Comparison of ENCODE assay signal across 11 cellular contexts in genomic region chr2:53751728-53752127, GRCh38. TPM values are rescaled to one million over a fixed set of nuclear protein-coding genes. Genes with fewer than 3 reads are reported as not detected.
A peak's percentile ranks its signal among the peaks of the same experiment; 100 is the strongest.
DNase-seq lines count a peak whose midpoint lies in the region; ATAC-seq and TF ChIP-seq lines count a peak whose summit lies in the region.
"Had no signal": no experiment of that assay in that cellular context is flagged by ENCODE, and none has a peak within 500 bp of the region (broad histone marks: within the 10 kb centered on the region; RNA-seq: fewer than 3 reads in every experiment).

No MANE protein-coding gene starts in this region.

- H4K20me1 ChIP-seq in fibroblast of lung (ENCODE audit: control insufficient read depth, extremely low read depth, insufficient read depth, low read length): no peaks in the 10 kb centered on the region

- no peaks in the 10 kb centered on the region for H3K9me3 ChIP-seq in fibroblast of lung (ENCODE audit: control insufficient read depth, insufficient read depth, low read depth, low read length)
- peaks cover 0 to 4% of the 10 kb centered on the region in 2 donors for H3K9me3 ChIP-seq in right atrium auricular region
- no peaks in the 10 kb centered on the region for H3K9me3 ChIP-seq in lower lobe of right lung

- no peak for TF ChIP-seq CTCF in fibroblast of lung (conservative IDR thresholded peaks at IDR 0.05 in 1 of 2, IDR thresholded peaks at IDR 0.05 in 1 of 2; ENCODE audit: low read depth in 1 of 2, low read length in 2 of 2)
- TF ChIP-seq CTCF in right atrium auricular region (IDR thresholded peaks at IDR 0.05): no peak
- TF ChIP-seq CTCF in lower lobe of right lung (IDR thresholded peaks at IDR 0.05): no peak

- H2AFZ ChIP-seq in fibroblast of lung (ENCODE audit: low read length): no peak overlapping the region

- intact Hi-C loops in lower lobe of right lung (cut with DNase I): no loop called here

- H3K27ac ChIP-seq in fibroblast of lung (ENCODE audit: insufficient read depth, low read length): no peak overlapping the region
- H3K27ac ChIP-seq in right atrium auricular region: no peak overlapping the region
- no peak overlapping the region for H3K27ac ChIP-seq in lower lobe of right lung
- H3K27ac ChIP-seq: heart right ventricle had no signal

- H3K79me2 ChIP-seq in fibroblast of lung (ENCODE audit: control insufficient read depth, insufficient read depth, low read length): no peaks in the 10 kb centered on the region

- no peak overlapping the region for H3K9ac ChIP-seq in fibroblast of lung (ENCODE audit: insufficient read depth, low read length)

- H3K36me3 ChIP-seq in fibroblast of lung (ENCODE audit: control insufficient read depth, insufficient read depth, low read length) (no peaks in the 10 kb centered on the region), right atrium auricular region (peaks cover 7% of the 10 kb centered on the region), lower lobe of right lung (peaks cover 36% of the 10 kb centered on the region)

- H3K27me3 ChIP-seq in fibroblast of lung (ENCODE audit: control insufficient read depth, insufficient read depth, low read length) (no peaks in the 10 kb centered on the region), right atrium auricular region (no peaks in the 10 kb centered on the region), lower lobe of right lung (ENCODE audit: low read depth) (no peaks in the 10 kb centered on the region)
- H3K27me3 ChIP-seq: heart right ventricle had no signal

- H3K4me3 ChIP-seq in fibroblast of lung (replicated peaks in 1 of 4; ENCODE audit: control extremely low read depth in 1 of 4, insufficient read depth in 1 of 4, low read depth in 3 of 4, low read length in 4 of 4) (no peak overlapping the region), right atrium auricular region (no peak overlapping the region), lower lobe of right lung (no peak overlapping the region)
- H3K4me3 ChIP-seq: heart right ventricle had no signal

- H3K4me2 ChIP-seq in fibroblast of lung (ENCODE audit: extremely low read depth, insufficient read depth, low read length): no peak overlapping the region

- ATAC-seq in GM18511 (IDR thresholded peaks at IDR 0.05; ENCODE audit: unreplicated experiment) (peak; percentile 88), GM21619 (IDR thresholded peaks at IDR 0.05; ENCODE audit: unreplicated experiment) (peak; percentile 92), HG03457 (IDR thresholded peaks at IDR 0.05; ENCODE audit: unreplicated experiment) (peak; percentile 82), lower lobe of right lung (no peak)
- ATAC-seq: heart right ventricle, right cardiac atrium had no signal

- DNase-seq in fibroblast of lung (ENCODE audit: low read depth in 2 of 2) (peak; percentile 26 to 63), right atrium auricular region (ENCODE audit: low spot score) (no peak), ACHN (no peak), lower lobe of right lung (no peak)
- no peak for DNase-seq in stimulated activated CD4-positive, alpha-beta T cell treated with anti-CD3 and anti-CD28 coated beads, Interleukin-15, amount 100 ng/mL, for 24 hours
- DNase-seq: heart right ventricle, NCI-H510A, right cardiac atrium had no signal

- H3K4me1 ChIP-seq in fibroblast of lung (ENCODE audit: control insufficient read depth, extremely low read depth, insufficient read depth, low read length) (peaks cover 3% of the 10 kb centered on the region), right atrium auricular region (no peaks in the 10 kb centered on the region), lower lobe of right lung (peaks cover 10% of the 10 kb centered on the region)

- in situ Hi-C loops in ACHN (cut with HindIII; ENCODE audit: low pct_ligation_motif_present, low pct_unique_long_range_greater_than_20kb, low sequenced_read_pairs): no loop called here

RNA-seq across cellular contexts. Expression of gene CHAC2, which starts 15.9 kb away (rescaled TPM):
- total RNA-seq in fibroblast of lung (1.3 and 1.7 TPM in 2 replicates), right atrium auricular region (1 to 10 TPM; 3.3 to 4.3 TPM), lower lobe of right lung (1.6 TPM)
- 3.3 and 6.8 TPM in 2 replicates for polyA plus RNA-seq in fibroblast of lung
- polyA plus RNA-seq in fibroblast of lung (2012): 2.7 and 6.2 TPM in 2 replicates
- 1.4 TPM in 1 of 2 replicates, not detected in the other for polyA minus RNA-seq in fibroblast of lung (ENCODE audit: low replicate concordance)

RNA-seq across cellular contexts. Expression of gene ASB3, which starts 35.0 kb away (rescaled TPM):
- total RNA-seq in fibroblast of lung (31.9 and 32.6 TPM in 2 replicates), right atrium auricular region (10 to 100 TPM in 1 of 2 donors, 1 to 10 TPM in 1; 9.2 to 11.4 TPM), lower lobe of right lung (35.0 TPM)
- polyA plus RNA-seq in fibroblast of lung: 19.0 and 21.1 TPM in 2 replicates
- polyA plus RNA-seq in fibroblast of lung (2012): 10.5 and 11.4 TPM in 2 replicates
- polyA minus RNA-seq in fibroblast of lung (ENCODE audit: low replicate concordance): 4.6 and 5.9 TPM in 2 replicates

RNA-seq across cellular contexts. Expression of gene ERLEC1, which starts 35.1 kb away (rescaled TPM):
- total RNA-seq in fibroblast of lung (87.7 and 89.4 TPM in 2 replicates), right atrium auricular region (10 to 100 TPM; 41.2 to 55.7 TPM), lower lobe of right lung (59.7 TPM)
- polyA plus RNA-seq in fibroblast of lung: 67.7 and 103 TPM in 2 replicates
- 50.2 and 65.8 TPM in 2 replicates for polyA plus RNA-seq in fibroblast of lung (2012)
- 1.1 and 4.2 TPM in 2 replicates for polyA minus RNA-seq in fibroblast of lung (ENCODE audit: low replicate concordance)

Comparison
In these comparisons a context has a peak if more than half of its experiments do, and no peak if none do; other contexts are left out.
1. ATAC-seq: peak in GM18511 (single experiment), GM21619 (single experiment) and HG03457 (single experiment); none in lower lobe of right lung (0 of 2).
2. DNase-seq: peak in fibroblast of lung (2 of 2); none in stimulated activated CD4-positive, alpha-beta T cell treated with anti-CD3 and anti-CD28 coated beads, Interleukin-15, amount 100 ng/mL, for 24 hours (single experiment), right atrium auricular region (single experiment), ACHN (single experiment) and lower lobe of right lung (single experiment).